ENCODE assay signal across 11 cellular contexts in the genomic region with DNA sequence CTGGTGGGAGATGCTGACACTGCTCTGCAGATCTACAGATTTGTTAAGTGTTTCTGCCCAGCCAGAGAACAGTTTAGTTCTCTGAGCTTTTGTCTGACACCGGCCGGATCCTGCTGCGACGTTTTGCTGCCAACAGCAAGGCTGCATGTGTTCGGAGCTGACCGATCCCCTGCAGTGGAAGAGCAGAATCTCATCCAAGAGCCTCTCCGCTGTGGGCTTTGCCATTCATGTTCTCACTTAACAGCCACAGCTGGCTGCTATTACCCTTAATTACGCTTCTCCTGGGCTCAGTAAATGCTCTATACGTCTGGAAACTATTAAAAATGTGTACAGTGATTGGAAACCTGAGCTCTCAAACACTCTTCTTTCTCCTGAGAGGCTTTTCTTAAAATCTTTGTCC.
A peak's percentile ranks its signal among the peaks of the same experiment; 100 is the strongest.
DNase-seq lines count a peak whose midpoint lies in the region; TF ChIP-seq lines count a peak whose summit lies in the region.
"Had no signal": no experiment of that assay in that cellular context is flagged by ENCODE, and none has a peak within 500 bp of the region (broad histone marks: within the 10 kb centered on the region; RNA-seq: fewer than 3 reads in every experiment).

No MANE protein-coding gene starts in this region.

- no peaks in the 10 kb centered on the region for H3K9me3 Mint-ChIP-seq in Calu3 (ENCODE audit: low read depth, unreplicated experiment)

- peaks cover 33% of the 10 kb centered on the region for H3K4me1 Mint-ChIP-seq in Calu3 (ENCODE audit: low read depth, unreplicated experiment)

- WGBS in stomach, 5 donors = 60 to 73% (median 71%) methylated on average over 9 of the region's 9 CpGs

- TF ChIP-seq CTCF in left ventricle myocardium inferior (IDR thresholded peaks at IDR 0.05; ENCODE audit: borderline replicate concordance) (no peak), stomach (IDR thresholded peaks at IDR 0.05) (no peak), Calu3 (IDR thresholded peaks at IDR 0.05; ENCODE audit: unreplicated experiment) (no peak)

- H3K36me3 ChIP-seq in left ventricle myocardium inferior (peaks cover 49% of the 10 kb centered on the region), stomach (peaks cover 29 to 76% (median 63%) of the 10 kb centered on the region in 4 donors)

- no peaks in the 10 kb centered on the region for H3K27me3 Mint-ChIP-seq in Calu3 (ENCODE audit: unreplicated experiment)

- no peaks in the 10 kb centered on the region for H3K27me3 ChIP-seq in left ventricle myocardium inferior (ENCODE audit: low read depth)
- no peaks in the 10 kb centered on the region for H3K27me3 ChIP-seq in stomach
- H3K27me3 ChIP-seq: left lung, tibial nerve had no signal

- H3K36me3 Mint-ChIP-seq in Calu3 (ENCODE audit: insufficient read depth, unreplicated experiment) = peaks cover 65% of the 10 kb centered on the region

- peak; percentile 88 for DNase-seq in NCI-H146 treated with DMSO at 0.1 percent for 48 hours (lab: John Stamatoyannopoulos, UW; ENCODE audit: unreplicated experiment)
- peak; percentile 47 for DNase-seq in SK-N-DZ (ENCODE audit: low spot score)
- DNase-seq in left ventricle myocardium inferior = peak; percentile 36
- no peak for DNase-seq in stomach
- no peak for DNase-seq in Calu3
- no peak for DNase-seq in SHP77 treated with DMSO at 0.1 percent for 48 hours (lab: John Stamatoyannopoulos, UW)
- DNase-seq in dedifferentiated amniotic fluid mesenchymal stem cell (ENCODE audit: extremely low spot score) = no peak
- DNase-seq: left lung, NCI-H2029 treated with DMSO at 0.1 percent for 48 hours, T-helper 1 cell had no signal

- BruUV-seq in Calu3 (replicated peaks; lab: Mats Ljungman, UMichigan) = no TSS peak

- CTCF ChIA-PET in Calu3 (lab: Charles Lee) = no interaction called here

- H3K9me3 ChIP-seq in left ventricle myocardium inferior (replicated peaks) (no peaks in the 10 kb centered on the region), stomach (no peaks in the 10 kb centered on the region)
- H3K9me3 ChIP-seq: left lung, tibial nerve had no signal

- TF ChIP-seq POLR2A in stomach (IDR thresholded peaks at IDR 0.05) = no peak

- intact Hi-C loops in left ventricle myocardium inferior (cut with micrococcal nuclease) (no loop called here), stomach (cut with DNase I; ENCODE audit: low total_unique reads) (no loop called here), Calu3 (cut with micrococcal nuclease; ENCODE audit: unreplicated experiment) (no loop called here)

- H3K27ac ChIP-seq in left ventricle myocardium inferior (replicated peaks) (peak overlapping the region; percentile 75), stomach (peak overlapping the region in 3 of 5 donors; percentile 1 to 14 (median 13))
- H3K27ac ChIP-seq: left lung had no signal

- no peak overlapping the region for H3K4me3 ChIP-seq in left ventricle myocardium inferior
- no peak overlapping the region for H3K4me3 ChIP-seq in stomach
- H3K4me3 ChIP-seq: left lung, tibial nerve had no signal

- TF ChIP-seq EP300 in stomach (IDR thresholded peaks at IDR 0.05) = no peak

- H3K4me1 ChIP-seq in left ventricle myocardium inferior = peaks cover 69% of the 10 kb centered on the region
- H3K4me1 ChIP-seq in stomach = peaks cover 20 to 59% (median 40%) of the 10 kb centered on the region in 4 donors

- H3K27ac Mint-ChIP-seq in Calu3 (ENCODE audit: unreplicated experiment) = no peak overlapping the region

- no peak overlapping the region for H3K4me3 Mint-ChIP-seq in Calu3 (ENCODE audit: low read depth, unreplicated experiment)

Comparison
In these comparisons a context has a peak if more than half of its experiments do, and no peak if none do; other contexts are left out.
1. DNase-seq: peak in NCI-H146 treated with DMSO at 0.1 percent for 48 hours (single experiment), SK-N-DZ (single experiment) and left ventricle myocardium inferior (single experiment); none in stomach (single experiment), Calu3 (single experiment), SHP77 treated with DMSO at 0.1 percent for 48 hours (single experiment) and dedifferentiated amniotic fluid mesenchymal stem cell (single experiment).